ENCODE assay signal across 8 cellular contexts in the genomic region with DNA sequence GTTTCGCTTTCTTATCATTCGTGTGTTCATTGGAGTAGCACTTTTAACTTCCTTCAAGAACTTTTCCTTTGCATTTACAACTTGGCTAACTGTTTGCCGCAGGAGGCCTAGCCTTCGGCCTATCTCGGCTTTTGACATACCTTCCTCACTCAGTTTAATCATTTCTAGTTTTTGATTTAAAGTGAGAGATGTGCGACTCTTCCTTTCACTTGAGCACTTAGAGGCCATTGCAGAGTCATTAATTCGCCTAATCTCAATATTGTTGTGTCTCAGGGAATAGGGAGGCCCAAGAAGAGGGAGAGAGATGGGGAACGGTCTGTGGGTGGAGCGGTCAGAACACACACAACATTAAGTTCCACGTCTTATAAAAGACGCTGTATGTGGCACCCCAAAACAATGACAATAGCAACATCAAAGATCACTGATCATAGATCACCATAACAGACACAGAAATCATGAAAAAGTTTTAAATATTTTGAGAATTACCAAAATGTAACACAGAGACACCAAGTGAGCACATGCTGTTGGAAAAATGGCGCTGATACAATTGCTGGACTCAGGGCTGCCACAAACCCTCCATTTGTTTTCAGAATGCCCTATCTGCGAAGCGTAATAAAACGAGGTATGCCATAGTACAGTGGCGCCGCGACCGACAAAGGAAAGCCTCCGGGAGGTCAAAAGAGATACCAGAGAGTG. TPM values are rescaled to one million over a fixed set of nuclear protein-coding genes. Genes with fewer than 3 reads are reported as not detected.
DNase-seq lines count a peak whose midpoint lies in the region; ATAC-seq, FAIRE-seq and TF ChIP-seq lines count a peak whose summit lies in the region.

No MANE protein-coding gene starts in this region.

- peak overlapping the region; percentile 99 for H3K27ac Mint-ChIP-seq in stimulated activated naive CD8-positive, alpha-beta T cell treated with anti-CD3 and anti-CD28 coated beads, Interleukin-15, Interleukin-2, amounts not matched to agents 100 ng/mL and 50 ng/mL, for 24 hours
- H3K27ac Mint-ChIP-seq in activated naive CD8-positive, alpha-beta T cell treated with anti-CD3 and anti-CD28 coated beads, Interleukin-2, amount 50 U/mL, for 24 hours: peak overlapping the region; percentile 98
- H3K27ac Mint-ChIP-seq in type B pancreatic cell: peak overlapping the region; percentile 93

- WGBS in right lobe of liver (ENCODE audit: insufficient coverage, low coverage, low lambda C conversion rate, missing lambda C conversion rate): 41% methylated on average over 15 of the region's 20 CpGs

- H3K4me3 Mint-ChIP-seq in stimulated activated naive CD8-positive, alpha-beta T cell treated with anti-CD3 and anti-CD28 coated beads, Interleukin-15, Interleukin-2, amounts not matched to agents 100 ng/mL and 50 ng/mL, for 24 hours: peak overlapping the region; percentile 98
- H3K4me3 Mint-ChIP-seq in activated naive CD8-positive, alpha-beta T cell treated with anti-CD3 and anti-CD28 coated beads, Interleukin-2, amount 50 U/mL, for 24 hours: peak overlapping the region; percentile 98
- H3K4me3 Mint-ChIP-seq in type B pancreatic cell: peak overlapping the region; percentile 95

- FAIRE-seq in RCC 7860 (lab: Jason Lieb, UNC): no peak

- H3K27ac ChIP-seq in right lobe of liver: peak overlapping the region; percentile 95 to 99 (median 95)

- peaks cover 5% of the 10 kb centered on the region for H3K9me3 Mint-ChIP-seq in stimulated activated naive CD8-positive, alpha-beta T cell treated with anti-CD3 and anti-CD28 coated beads, Interleukin-15, Interleukin-2, amounts not matched to agents 100 ng/mL and 50 ng/mL, for 24 hours
- H3K9me3 Mint-ChIP-seq in activated naive CD8-positive, alpha-beta T cell treated with anti-CD3 and anti-CD28 coated beads, Interleukin-2, amount 50 U/mL, for 24 hours: peaks cover 4% of the 10 kb centered on the region
- H3K9me3 Mint-ChIP-seq in type B pancreatic cell: peaks cover 8% of the 10 kb centered on the region

- peaks cover 69% of the 10 kb centered on the region for H3K4me1 Mint-ChIP-seq in stimulated activated naive CD8-positive, alpha-beta T cell treated with anti-CD3 and anti-CD28 coated beads, Interleukin-15, Interleukin-2, amounts not matched to agents 100 ng/mL and 50 ng/mL, for 24 hours (ENCODE audit: low read depth)
- H3K4me1 Mint-ChIP-seq in activated naive CD8-positive, alpha-beta T cell treated with anti-CD3 and anti-CD28 coated beads, Interleukin-2, amount 50 U/mL, for 24 hours: peaks cover 63% of the 10 kb centered on the region
- peaks cover 17% of the 10 kb centered on the region for H3K4me1 Mint-ChIP-seq in type B pancreatic cell (ENCODE audit: unreplicated experiment)

- no peaks in the 10 kb centered on the region for H3K9me3 ChIP-seq in right lobe of liver

- no peak for TF ChIP-seq POLR2A in right lobe of liver (IDR thresholded peaks at IDR 0.05)

- TF ChIP-seq CTCF in right lobe of liver (IDR thresholded peaks at IDR 0.05): no peak
- TF ChIP-seq CTCF in type B pancreatic cell (conservative IDR thresholded peaks at IDR 0.05): no peak

- peaks cover 0 to 17% (median 3%) of the 10 kb centered on the region in 4 donors for H3K4me1 ChIP-seq in right lobe of liver

- DNase-seq in stimulated activated naive CD8-positive, alpha-beta T cell treated with anti-CD3 and anti-CD28 coated beads, Interleukin-15, Interleukin-2, amounts not matched to agents 100 U/mL and 50 U/mL, for 24 hours: no peak
- DNase-seq in activated naive CD8-positive, alpha-beta T cell treated with anti-CD3 and anti-CD28 coated beads, Interleukin-2, amount 50 U/mL, for 24 hours: no peak
- DNase-seq in right lobe of liver: no peak
- DNase-seq in type B pancreatic cell (ENCODE audit: extremely low spot score, unreplicated experiment): no peak
- DNase-seq in kidney tubule cell (ENCODE audit: low spot score): no peak
- no peak for DNase-seq in RCC 7860 (ENCODE audit: low spot score)

- intact Hi-C loops in right lobe of liver (cut with DNase I): no loop called here

- H3K4me3 ChIP-seq in right lobe of liver: peak overlapping the region; percentile 94 to 95 (median 95)

- H3K36me3 ChIP-seq in right lobe of liver: no peaks in the 10 kb centered on the region

- H3K27me3 ChIP-seq in right lobe of liver: no peaks in the 10 kb centered on the region

- peaks cover 54% of the 10 kb centered on the region for H3K36me3 Mint-ChIP-seq in stimulated activated naive CD8-positive, alpha-beta T cell treated with anti-CD3 and anti-CD28 coated beads, Interleukin-15, Interleukin-2, amounts not matched to agents 100 ng/mL and 50 ng/mL, for 24 hours (ENCODE audit: low read depth)
- H3K36me3 Mint-ChIP-seq in activated naive CD8-positive, alpha-beta T cell treated with anti-CD3 and anti-CD28 coated beads, Interleukin-2, amount 50 U/mL, for 24 hours (ENCODE audit: low read depth): peaks cover 39% of the 10 kb centered on the region
- H3K36me3 Mint-ChIP-seq in type B pancreatic cell: peaks cover 38% of the 10 kb centered on the region

- ATAC-seq in stimulated activated naive CD8-positive, alpha-beta T cell treated with anti-CD3 and anti-CD28 coated beads, Interleukin-15, Interleukin-2, amounts not matched to agents 100 U/mL and 50 U/mL, for 24 hours: no peak
- ATAC-seq in activated naive CD8-positive, alpha-beta T cell treated with anti-CD3 and anti-CD28 coated beads, Interleukin-2, amount 50 U/mL, for 24 hours: no peak
- ATAC-seq in right lobe of liver (no peak), HG03342 (IDR thresholded peaks at IDR 0.05; ENCODE audit: unreplicated experiment) (no peak)

- H3K27me3 Mint-ChIP-seq in stimulated activated naive CD8-positive, alpha-beta T cell treated with anti-CD3 and anti-CD28 coated beads, Interleukin-15, Interleukin-2, amounts not matched to agents 100 ng/mL and 50 ng/mL, for 24 hours: no peaks in the 10 kb centered on the region
- no peaks in the 10 kb centered on the region for H3K27me3 Mint-ChIP-seq in activated naive CD8-positive, alpha-beta T cell treated with anti-CD3 and anti-CD28 coated beads, Interleukin-2, amount 50 U/mL, for 24 hours
- no peaks in the 10 kb centered on the region for H3K27me3 Mint-ChIP-seq in type B pancreatic cell

RNA-seq across cellular contexts. Expression of a gene that starts 0.6 kb away (rescaled TPM):
- total RNA-seq in right lobe of liver (1 to 10 TPM in 3 of 6 experiments, under 1 TPM in 3; 0.68 to 1.5 (median 1.0) TPM), type B pancreatic cell (ENCODE audit: low replicate concordance) (7.2 and 10.8 TPM in 2 replicates)

RNA-seq across cellular contexts. Expression of a gene that starts 0.7 kb away (rescaled TPM):
- 10 to 100 TPM; 24.3 to 47.7 (median 42.0) TPM for total RNA-seq in right lobe of liver
- total RNA-seq in type B pancreatic cell (ENCODE audit: low replicate concordance): 77.1 and 83.1 TPM in 2 replicates

RNA-seq across cellular contexts. Expression of a gene that starts 10.3 kb away (rescaled TPM):
- not detected for total RNA-seq in right lobe of liver
- 0.50 and 0.87 TPM in 2 replicates for total RNA-seq in type B pancreatic cell (ENCODE audit: low replicate concordance)

RNA-seq across cellular contexts. Expression of a gene that starts 23.8 kb away (rescaled TPM):
- total RNA-seq in right lobe of liver (not detected), type B pancreatic cell (ENCODE audit: low replicate concordance) (0.60 TPM in 1 of 2 replicates, not detected in the other)

RNA-seq across cellular contexts. Expression of a gene that starts 29.6 kb away (rescaled TPM):
- total RNA-seq in right lobe of liver (under 1 TPM in 1 of 6 experiments, not detected in 5; 0.19 TPM), type B pancreatic cell (ENCODE audit: low replicate concordance) (0.34 TPM in 1 of 2 replicates, not detected in the other)
